8 cellular contexts compared by ENCODE assay signal in the genomic region with DNA sequence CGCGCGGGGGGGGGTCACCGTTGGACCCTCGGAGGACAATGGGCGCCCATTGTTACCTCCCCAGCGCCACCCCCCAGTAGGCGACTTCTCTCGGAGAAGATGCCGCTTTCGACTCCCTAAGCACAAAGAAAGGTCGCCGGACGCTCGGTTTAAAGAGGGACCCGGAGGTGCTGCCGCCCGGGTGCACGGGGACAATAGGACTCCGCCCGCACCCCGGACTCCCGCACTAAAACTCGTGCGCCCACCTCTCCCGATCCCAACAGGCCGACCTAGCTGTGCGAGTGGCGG. TPM values are rescaled to one million over a fixed set of nuclear protein-coding genes. Genes with fewer than 3 reads are reported as not detected.
DNase-seq lines count a peak whose midpoint lies in the region; ATAC-seq, FAIRE-seq and TF ChIP-seq lines count a peak whose summit lies in the region.

No MANE protein-coding gene starts in this region.

- peak overlapping the region; percentile 83 for H3K9ac ChIP-seq in endothelial cell of umbilical vein (replicated peaks; ENCODE audit: extremely low read depth, insufficient read depth, low read length)

- dilution Hi-C loops in endothelial cell of umbilical vein (cut with MboI; ENCODE audit: extremely low pct_ligation_motif_present, low sequenced_read_pairs), result no loop called here

- TF ChIP-seq POLR2A in endothelial cell of umbilical vein (IDR thresholded peaks at IDR 0.05; ENCODE audit: low read depth, low read length) (no peak), ovary (IDR thresholded peaks at IDR 0.05) (no peak)

- H3K4me3 Mint-ChIP-seq in Calu3 (ENCODE audit: low read depth, unreplicated experiment), result peak overlapping the region; percentile 95

- H3K4me1 Mint-ChIP-seq in Calu3 (ENCODE audit: low read depth, unreplicated experiment), result peaks cover 56% of the 10 kb centered on the region

- TF ChIP-seq EP300 in ovary (IDR thresholded peaks at IDR 0.05), result no peak

- H3K4me1 ChIP-seq in endothelial cell of umbilical vein (ENCODE audit: control insufficient read depth, extremely low read depth, insufficient read depth, low read length), result peaks cover 48% of the 10 kb centered on the region
- peaks cover 3% of the 10 kb centered on the region for H3K4me1 ChIP-seq in ovary (ENCODE audit: insufficient read depth)

- H3K79me2 ChIP-seq in endothelial cell of umbilical vein (ENCODE audit: control insufficient read depth, insufficient read depth, low read length), result peaks cover 47% of the 10 kb centered on the region

- no peaks in the 10 kb centered on the region for H3K27me3 Mint-ChIP-seq in Calu3 (ENCODE audit: unreplicated experiment)

- peak; percentile 14 for ATAC-seq in GM21786 (IDR thresholded peaks at IDR 0.05; ENCODE audit: unreplicated experiment)
- ATAC-seq in HG02852 (IDR thresholded peaks at IDR 0.05; ENCODE audit: unreplicated experiment), result no peak

- intact Hi-C loops in Calu3 (cut with micrococcal nuclease; ENCODE audit: unreplicated experiment) (loop anchor here (2.0 to 5.0 kb wide), 2 partner anchors 83 to 206 kb away; no protein-coding TSS in a partner anchor), endothelial cell of umbilical vein (cut with micrococcal nuclease) (loop anchor here (1.0 to 5.0 kb wide), 9 partner anchors 26 to 257 kb away; no protein-coding TSS in a partner anchor), ovary (cut with DNase I) (loop anchor here in 2 of 4 donors (5.0 to 10.0 kb wide), 2 partner anchors 153 to 254 kb away; no protein-coding TSS in a partner anchor)

- no peak for TF ChIP-seq CTCF in Calu3 (IDR thresholded peaks at IDR 0.05; ENCODE audit: unreplicated experiment)
- no peak for TF ChIP-seq CTCF in endothelial cell of umbilical vein (IDR thresholded peaks at IDR 0.05; ENCODE audit: extremely low read depth in 1 of 2, insufficient read depth in 1 of 2, low read depth in 1 of 2, low read length in 2 of 2)
- TF ChIP-seq CTCF in ovary (IDR thresholded peaks at IDR 0.05), result no peak

- H3K27ac Mint-ChIP-seq in Calu3 (ENCODE audit: unreplicated experiment), result peak overlapping the region; percentile 19

- peak overlapping the region; percentile 75 for H3K27ac ChIP-seq in endothelial cell of umbilical vein (ENCODE audit: insufficient read depth, low read depth, low read length)
- H3K27ac ChIP-seq in ovary, result peak overlapping the region; percentile 73 to 74

- H3K9me3 ChIP-seq in endothelial cell of umbilical vein (replicated peaks; ENCODE audit: control insufficient read depth, insufficient read depth, low read length), result no peaks in the 10 kb centered on the region
- H3K9me3 ChIP-seq in ovary, result no peaks in the 10 kb centered on the region

- H2AFZ ChIP-seq in endothelial cell of umbilical vein (ENCODE audit: low read depth, low read length), result peak overlapping the region; percentile 83

- no peaks in the 10 kb centered on the region for H3K9me1 ChIP-seq in endothelial cell of umbilical vein (replicated peaks; ENCODE audit: control insufficient read depth, extremely low read depth, insufficient read depth, low read length)

- H3K27me3 ChIP-seq in endothelial cell of umbilical vein (ENCODE audit: control insufficient read depth in 2 of 2, insufficient read depth in 2 of 2, low read length in 2 of 2), result no peaks in the 10 kb centered on the region
- H3K27me3 ChIP-seq in ovary, result no peaks in the 10 kb centered on the region

- BruUV-seq in Calu3 (replicated peaks; lab: Mats Ljungman, UMichigan), result no TSS peak
- BruUV-seq in endothelial cell of umbilical vein (replicated peaks; lab: Mats Ljungman, UMichigan), result no TSS peak

- no peaks in the 10 kb centered on the region for H3K9me3 Mint-ChIP-seq in Calu3 (ENCODE audit: low read depth, unreplicated experiment)

- CTCF ChIA-PET in Calu3 (lab: Charles Lee) (interaction anchor here (0.7 to 1.1 kb wide), 4 partner anchors 141 to 257 kb away, joined by 3 to 7 read pairs (median 4); no protein-coding TSS in a partner anchor), endothelial cell of umbilical vein (lab: Charles Lee) (interaction anchor here (0.7 to 3.6 kb wide), 10 partner anchors 17 to 276 kb away, joined by 3 to 27 read pairs (median 4); no protein-coding TSS in a partner anchor)

- POLR2A ChIA-PET in endothelial cell of umbilical vein (lab: Charles Lee), result interaction anchor here (0.6 to 0.9 kb wide), 4 partner anchors 132 to 169 kb away, joined by 3 to 4 read pairs (median 4); no protein-coding TSS in a partner anchor

- H3K36me3 ChIP-seq in endothelial cell of umbilical vein (ENCODE audit: control insufficient read depth in 2 of 2, extremely low read depth in 1 of 2, insufficient read depth in 2 of 2, low read length in 2 of 2) (peaks cover 0 to 2% of the 10 kb centered on the region in 2 experiments), ovary (no peaks in the 10 kb centered on the region)

- peak overlapping the region; percentile 61 for H3K4me2 ChIP-seq in endothelial cell of umbilical vein (ENCODE audit: insufficient read depth, low read length)

- no peak for FAIRE-seq in endothelial cell of umbilical vein (lab: Jason Lieb, UNC)

- peaks cover 35% of the 10 kb centered on the region for H3K36me3 Mint-ChIP-seq in Calu3 (ENCODE audit: insufficient read depth, unreplicated experiment)

- H3K4me3 ChIP-seq in endothelial cell of umbilical vein (replicated peaks in 1 of 3; ENCODE audit: insufficient read depth in 1 of 3, low read depth in 1 of 3, low read length in 3 of 3), result peak overlapping the region; percentile 59 to 84 (median 67)
- peak overlapping the region; percentile 96 for H3K4me3 ChIP-seq in ovary

- H4K20me1 ChIP-seq in endothelial cell of umbilical vein (replicated peaks; ENCODE audit: control insufficient read depth, extremely low read depth, insufficient read depth, low read length), result no peaks in the 10 kb centered on the region

- DNase-seq in Calu3 (no peak), RPMI7951 (ENCODE audit: low read depth) (peak; percentile 48), endothelial cell of umbilical vein (ENCODE audit: low read depth, low spot score) (no peak), ovary (no peak), DMS114 treated with DMSO at 0.1 percent for 48 hours (lab: John Stamatoyannopoulos, UW; ENCODE audit: unreplicated experiment) (no peak), ureter (ENCODE audit: low spot score) (no peak)

- WGBS in ovary, 3 donors, result 0% methylated on average over 25 to 29 of the region's 29 CpGs; no CpG with 5 or more reads in 1 of the 3 donors

TF ChIP-seq in endothelial cell of umbilical vein, 7 proteins besides CTCF, POLR2A, EP300 and RAD21:
- TF ChIP-seq MYC (IDR thresholded peaks at IDR 0.05; ENCODE audit: low read depth, low read length) (no peak), JUN (IDR thresholded peaks at IDR 0.05; ENCODE audit: borderline replicate concordance, insufficient read depth, insufficient read length, low read depth) (no peak), GATA2 (IDR thresholded peaks at IDR 0.05; ENCODE audit: insufficient read depth, insufficient read length, low read depth, low read length) (no peak), FOS (IDR thresholded peaks at IDR 0.05; ENCODE audit: borderline replicate concordance, insufficient read depth, low read length) (no peak), EZH2 (IDR thresholded peaks at IDR 0.05; ENCODE audit: borderline replicate concordance, low read depth, low read length, severe bottlenecking) (no peak), POLR2AphosphoS5 (IDR thresholded peaks at IDR 0.05; ENCODE audit: insufficient read depth, low read depth, low read length) (no peak)
- TF ChIP-seq, protein P1, sequence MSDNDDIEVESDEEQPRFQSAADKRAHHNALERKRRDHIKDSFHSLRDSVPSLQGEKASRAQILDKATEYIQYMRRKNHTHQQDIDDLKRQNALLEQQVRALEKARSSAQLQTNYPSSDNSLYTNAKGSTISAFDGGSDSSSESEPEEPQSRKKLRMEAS (IDR thresholded peaks at IDR 0.05; ENCODE audit: insufficient read depth, insufficient read length), result no peak

RNA-seq across cellular contexts. Expression of a gene that starts 0.3 kb away (rescaled TPM):
- total RNA-seq in Calu3 (2022) (26.9 and 29.4 TPM in 2 replicates), endothelial cell of umbilical vein (40.2 and 54.7 TPM in 2 replicates), ovary (10 to 100 TPM; 12.0 to 82.7 (median 22.3) TPM), ureter (95.3 TPM)
- total RNA-seq in RPMI7951 (2014; rRNA removed; shearing (Covaris generic)), result 40.9 and 52.5 TPM in 2 replicates
- polyA plus RNA-seq in endothelial cell of umbilical vein (14.6 and 14.9 TPM in 2 replicates), ovary (10 to 100 TPM; 27.6 to 40.3 TPM)
- 23.3 and 25.2 TPM in 2 replicates for polyA plus RNA-seq in endothelial cell of umbilical vein (2011; cell fraction: cytosol; rRNA removed)
- polyA plus RNA-seq in endothelial cell of umbilical vein (2011; cell fraction: nucleus; rRNA removed), result 20.4 and 27.5 TPM in 2 replicates
- 12.7 and 22.3 TPM in 2 replicates for polyA plus RNA-seq in endothelial cell of umbilical vein (2012)
- 21.0 and 23.1 TPM in 2 replicates for polyA minus RNA-seq in endothelial cell of umbilical vein
- 1.1 TPM for polyA minus RNA-seq in endothelial cell of umbilical vein (2011; cell fraction: cytosol; rRNA and poly(A)+ RNA removed)
- polyA minus RNA-seq in endothelial cell of umbilical vein (2011; cell fraction: nucleus; rRNA and poly(A)+ RNA removed), result 19.4 and 31.1 TPM in 2 replicates
